ENCODE assay signal across 15 cellular contexts in the genomic region with DNA sequence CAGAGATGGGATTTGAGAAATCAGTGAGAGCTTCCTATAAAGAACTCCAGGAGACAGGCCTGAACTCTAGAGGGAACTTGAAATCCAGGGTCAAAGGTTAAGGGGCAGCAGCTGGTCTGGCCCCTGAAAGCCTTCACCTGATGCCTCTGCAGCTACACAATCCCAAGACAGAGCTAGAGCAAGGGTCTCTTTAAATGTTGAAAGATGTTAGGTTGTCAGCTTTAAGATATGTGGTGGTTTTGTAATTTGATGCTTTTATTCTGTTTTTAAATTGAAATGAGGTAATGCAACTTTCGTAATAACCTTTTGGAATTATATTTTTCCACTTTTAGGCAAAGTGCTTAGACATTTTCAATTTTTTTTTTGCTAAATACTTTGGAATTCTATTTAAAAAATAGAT. TPM values are rescaled to one million over a fixed set of nuclear protein-coding genes. Genes with fewer than 3 reads are reported as not detected.
DNase-seq lines count a peak whose midpoint lies in the region; ATAC-seq, FAIRE-seq and TF ChIP-seq lines count a peak whose summit lies in the region.
"Had no signal": no experiment of that assay in that cellular context is flagged by ENCODE, and none has a peak within 500 bp of the region (broad histone marks: within the 10 kb centered on the region; RNA-seq: fewer than 3 reads in every experiment).

No MANE protein-coding gene starts in this region.

- no peaks in the 10 kb centered on the region for H3K9me2 ChIP-seq in GM23248 (ENCODE audit: insufficient read depth)

- H3K4me1 ChIP-seq in GM23248 (ENCODE audit: insufficient read depth) (peaks cover 8% of the 10 kb centered on the region; the same call in 1 of the 2 replicates), GM12878 (ENCODE audit: control insufficient read depth, insufficient read depth, low read length) (no peaks in the 10 kb centered on the region; the same call in 1 of the 2 replicates)

- CTCF ChIA-PET in GM12878 (lab: Yijun Ruan, JAX): interaction anchor here (0.7 to 7.7 kb wide), 8 partner anchors 13 to 315 kb away, joined by 3 to 136 read pairs (median 4); a partner anchor contains a TSS

- H3K79me2 ChIP-seq in GM23248 (ENCODE audit: insufficient read depth): no peaks in the 10 kb centered on the region
- H3K79me2 ChIP-seq in GM12878 (ENCODE audit: control insufficient read depth, insufficient read depth, low read length): no peaks in the 10 kb centered on the region

- no peak for ATAC-seq in GM12878
- no peak for ATAC-seq in sciatic nerve
- no peak for ATAC-seq in GM18861 (IDR thresholded peaks at IDR 0.05; ENCODE audit: unreplicated experiment)

- 77 to 83% methylated on average over 1 of the region's 1 CpG for WGBS in GM23248 (ENCODE audit: low coverage in 1 of 2, low lambda C conversion rate in 2 of 2, missing lambda C conversion rate in 2 of 2), 2 experiments
- WGBS in GM12878 (ENCODE audit: insufficient coverage, insufficient replicate concordance, low lambda C conversion rate, missing lambda C conversion rate): 100% methylated on average over 1 of the region's 1 CpG

- H3K4me2 ChIP-seq in GM23248 (ENCODE audit: unreplicated experiment): no peak overlapping the region
- no peak overlapping the region for H3K4me2 ChIP-seq in GM12878 (ENCODE audit: control insufficient read depth, insufficient read depth)

- no peaks in the 10 kb centered on the region for H3K36me3 ChIP-seq in GM23248 (ENCODE audit: low read depth)
- H3K36me3 ChIP-seq in GM12878 (ENCODE audit: control insufficient read depth in 2 of 2, insufficient read depth in 2 of 2, low read length in 1 of 2): no peaks in the 10 kb centered on the region
- H3K36me3 ChIP-seq: MG63 had no signal

- DNase-seq in AG10803 (ENCODE audit: low read depth): peak; percentile 29
- DNase-seq in GM23248: peak; percentile 57
- DNase-seq in GM12878 (ENCODE audit: low read depth, low spot score): no peak
- DNase-seq in effector CD4-positive, alpha-beta T cell: no peak
- DNase-seq in sciatic nerve (ENCODE audit: low spot score): no peak
- DNase-seq in activated gamma-delta T cell (lab: John Stamatoyannopoulos, UW): no peak
- DNase-seq: activated CD4-positive, alpha-beta T cell treated with anti-CD3 and anti-CD28 coated beads, Interleukin-2, amount 50 U/mL, for 1 hour; MG63; NCI-H345; OCI-M1; stimulated activated CD4-positive, alpha-beta T cell treated with anti-CD3 and anti-CD28 coated beads, Interleukin-2, amount 100 ng/mL, for 24 hours; SW 1271 had no signal

- H3K9me3 ChIP-seq in GM23248 (ENCODE audit: low read depth) (no peaks in the 10 kb centered on the region), GM12878 (replicated peaks; ENCODE audit: control insufficient read depth, insufficient read depth, low read length) (no peaks in the 10 kb centered on the region; the same call in 2 of the 3 replicates)
- H3K9me3 ChIP-seq: MG63 had no signal

- H3F3A ChIP-seq in GM23248 (ENCODE audit: insufficient read depth): peaks cover 10% of the 10 kb centered on the region

- SMC1A ChIA-PET in GM12878 (lab: Charles Lee; ENCODE audit: uncharacterized antibody, unreplicated experiment): interaction anchor here (0.6 to 1.4 kb wide), 3 partner anchors 30 to 223 kb away, joined by 3 read pairs; no protein-coding TSS in a partner anchor

- H3K27ac ChIP-seq in GM23248: no peak overlapping the region
- no peak overlapping the region for H3K27ac ChIP-seq in GM12878 (ENCODE audit: control insufficient read depth, insufficient read depth)
- H3K27ac ChIP-seq in layer of hippocampus (ENCODE audit: low read depth, low read length): peak overlapping the region; percentile 92

- H2AFZ ChIP-seq in GM23248 (no peak overlapping the region), GM12878 (ENCODE audit: control insufficient read depth, low read depth, low read length) (no peak overlapping the region)

- H3K4me3 ChIP-seq in AG10803 (ENCODE audit: low read length): no peak overlapping the region
- H3K4me3 ChIP-seq in GM23248: no peak overlapping the region
- no peak overlapping the region for H3K4me3 ChIP-seq in GM12878
- H3K4me3 ChIP-seq: MG63 had no signal

- FAIRE-seq in GM12878 (lab: Jason Lieb, UNC): no peak

- RAD21 ChIA-PET in GM12878 (lab: Charles Lee; ENCODE audit: unreplicated experiment): interaction anchor here (0.7 to 7.7 kb wide), 4 partner anchors 7 to 288 kb away, joined by 3 to 106 read pairs (median 4); no protein-coding TSS in a partner anchor

- TF ChIP-seq RAD21 in GM12878 (IDR thresholded peaks at IDR 0.05; ENCODE audit: insufficient read depth, low read depth, low read length): no peak

- peaks cover 23% of the 10 kb centered on the region for H3K27me3 ChIP-seq in GM23248 (replicated peaks; ENCODE audit: insufficient read depth)
- H3K27me3 ChIP-seq in GM12878 (replicated peaks in 1 of 2; ENCODE audit: control insufficient read depth in 2 of 2, insufficient read depth in 2 of 2, low read length in 1 of 2): peaks cover 0 to 11% of the 10 kb centered on the region in 2 experiments; a peak in 2 of 4 replicates
- no peaks in the 10 kb centered on the region for H3K27me3 ChIP-seq in layer of hippocampus (ENCODE audit: control insufficient read depth, insufficient read depth, low read length)

- intact Hi-C loops in GM12878 (cut with micrococcal nuclease; ENCODE audit: unreplicated experiment): no loop called here
- intact Hi-C loops in sciatic nerve (cut with DNase I): no loop called here

- BruUV-seq in GM12878 (replicated peaks; lab: Mats Ljungman, UMichigan): no TSS peak

- TF ChIP-seq CTCF in AG10803 (conservative IDR thresholded peaks at IDR 0.05; ENCODE audit: low read length) (no peak), GM12878 (IDR thresholded peaks at IDR 0.05 in 2 of 3, conservative IDR thresholded peaks at IDR 0.05 in 1 of 3; ENCODE audit: control insufficient read depth in 2 of 3, extremely low read depth in 1 of 3, insufficient read depth in 1 of 3, low read depth in 3 of 3, low read length in 3 of 3) (no peak)

- in situ Hi-C loops in GM23248 (cut with MboI): loop anchor here (25.0 kb wide), 1 partner anchor 428 kb away; no protein-coding TSS in a partner anchor
- in situ Hi-C loops in GM12878 (cut with MboI): loop anchor here (5.0 kb wide), 1 partner anchor 428 kb away; no protein-coding TSS in a partner anchor

- H4K20me1 ChIP-seq in GM23248 (ENCODE audit: insufficient read depth) (no peaks in the 10 kb centered on the region), GM12878 (ENCODE audit: control insufficient read depth, insufficient read depth) (no peaks in the 10 kb centered on the region)

- TF ChIP-seq POLR2A in GM12878 (IDR thresholded peaks at IDR 0.05; ENCODE audit: low read depth, low read length): no peak

- POLR2A ChIA-PET in GM12878 (lab: Charles Lee): interaction anchor here (0.6 kb wide), 1 partner anchor 54 kb away, joined by 3 read pairs; no protein-coding TSS in a partner anchor

- H3K9ac ChIP-seq in GM23248: no peak overlapping the region
- no peak overlapping the region for H3K9ac ChIP-seq in GM12878 (ENCODE audit: control insufficient read depth, insufficient read depth, low read length)

- no peak for TF ChIP-seq EP300 in GM12878 (IDR thresholded peaks at IDR 0.05; ENCODE audit: borderline replicate concordance in 1 of 2, control insufficient read depth in 1 of 2, low read depth in 2 of 2, low read length in 2 of 2)

RNA-seq across cellular contexts. Expression of a gene that starts 2.4 kb away (rescaled TPM):
- total RNA-seq in GM23248 (2014; rRNA removed; shearing (Covaris generic)): not detected in 2 replicates
- not detected in 2 replicates for polyA plus RNA-seq in GM23248 (2016; fragmentation: Nextera tagmentation; extraction: Ambion mirVana)
- 0.22 and 0.35 TPM in 2 replicates for total RNA-seq in GM12878 (2013; cell fraction: nucleolus; rRNA removed)
- total RNA-seq in GM12878 (2014; rRNA removed): 0.05 TPM in 1 of 2 replicates, not detected in the other
- 0.04 TPM in 1 of 2 replicates, not detected in the other for total RNA-seq in GM12878 (2014; rRNA removed; fragmentation: Illumina TruSeq; extraction: Trizol)
- 0.10 TPM in 1 of 2 replicates, not detected in the other for total RNA-seq in GM12878 (2021)
- polyA plus RNA-seq in GM12878 (2011; ENCODE audit: low read depth): not detected
- polyA plus RNA-seq in GM12878 (2011; rRNA removed): 0.37 TPM in 2 replicates
- polyA plus RNA-seq in GM12878 (2011; cell fraction: cytosol; rRNA removed): 0.33 and 0.48 TPM in 2 replicates
- 0.34 and 0.63 TPM in 2 replicates for polyA plus RNA-seq in GM12878 (2011; cell fraction: nucleus; rRNA removed)
- 0.04 and 0.13 TPM in 2 replicates for polyA plus RNA-seq in GM12878 (2012)
- polyA plus RNA-seq in GM12878 (2014; fragmentation: Illumina TruSeq; extraction: Trizol): 0.04 and 0.10 TPM in 2 replicates
- under 1 TPM in 1 of 2 experiments, not detected in 1; 0.02 TPM for polyA plus RNA-seq in GM12878 (2014; fragmentation: Nextera tagmentation; extraction: Ambion mirVana)
- 0.05 TPM in 1 of 2 replicates, not detected in the other for polyA plus RNA-seq in GM12878 (2014; rRNA removed)
- not detected for polyA plus RNA-seq in GM12878 (2016; fragmentation: Nextera tagmentation; extraction: Ambion mirVana)
- polyA minus RNA-seq in GM12878 (2011; rRNA and poly(A)+ RNA removed): 0.07 and 0.21 TPM in 2 replicates
- polyA minus RNA-seq in GM12878 (2011; cell fraction: cytosol; rRNA and poly(A)+ RNA removed): not detected in 2 replicates
- 0.19 and 0.36 TPM in 2 replicates for polyA minus RNA-seq in GM12878 (2011; cell fraction: nucleus; rRNA and poly(A)+ RNA removed)
- total RNA-seq in sciatic nerve: 2.5 TPM
- total RNA-seq: pulmonary artery endothelial cell had no signal

RNA-seq across cellular contexts. Expression of a gene that starts 15.0 kb away (rescaled TPM):
- total RNA-seq in GM23248 (2014; rRNA removed; shearing (Covaris generic)): 9.9 and 13.2 TPM in 2 replicates
- 3.8 and 3.9 TPM in 2 replicates for polyA plus RNA-seq in GM23248 (2016; fragmentation: Nextera tagmentation; extraction: Ambion mirVana)
- 6.1 and 11.9 TPM in 2 replicates for total RNA-seq in GM12878 (2013; cell fraction: nucleolus; rRNA removed)
- 2.2 and 3.2 TPM in 2 replicates for total RNA-seq in GM12878 (2014; rRNA removed)
- total RNA-seq in GM12878 (2014; rRNA removed; fragmentation: Illumina TruSeq; extraction: Trizol): 0.94 and 1.3 TPM in 2 replicates
- 3.2 TPM in 2 replicates for total RNA-seq in GM12878 (2021)
- polyA plus RNA-seq in GM12878 (2011; ENCODE audit: low read depth): 0.83 TPM
- polyA plus RNA-seq in GM12878 (2011; rRNA removed): 3.2 and 3.5 TPM in 2 replicates
- polyA plus RNA-seq in GM12878 (2011; cell fraction: cytosol; rRNA removed): 2.5 and 3.9 TPM in 2 replicates
- polyA plus RNA-seq in GM12878 (2011; cell fraction: nucleus; rRNA removed): 12.5 and 15.7 TPM in 2 replicates
- polyA plus RNA-seq in GM12878 (2012): 3.0 and 3.9 TPM in 2 replicates
- polyA plus RNA-seq in GM12878 (2014; fragmentation: Illumina TruSeq; extraction: Trizol): 0.52 and 1.7 TPM in 2 replicates
- polyA plus RNA-seq in GM12878 (2014; fragmentation: Nextera tagmentation; extraction: Ambion mirVana): under 1 TPM; 0.05 to 0.31 TPM
- polyA plus RNA-seq in GM12878 (2014; rRNA removed): 2.8 and 3.9 TPM in 2 replicates
- under 1 TPM; 0.82 to 0.83 TPM for polyA plus RNA-seq in GM12878 (2016; fragmentation: Nextera tagmentation; extraction: Ambion mirVana)
- 2.8 and 7.9 TPM in 2 replicates for polyA minus RNA-seq in GM12878 (2011; rRNA and poly(A)+ RNA removed)
- 0.80 and 2.1 TPM in 2 replicates for polyA minus RNA-seq in GM12878 (2011; cell fraction: cytosol; rRNA and poly(A)+ RNA removed)
- 4.2 and 5.3 TPM in 2 replicates for polyA minus RNA-seq in GM12878 (2011; cell fraction: nucleus; rRNA and poly(A)+ RNA removed)
- 33.3 TPM for total RNA-seq in sciatic nerve

RNA-seq across cellular contexts. Expression of a gene that starts 38.4 kb away (rescaled TPM):
- 36.5 and 41.9 TPM in 2 replicates for total RNA-seq in GM23248 (2014; rRNA removed; shearing (Covaris generic))
- polyA plus RNA-seq in GM23248 (2016; fragmentation: Nextera tagmentation; extraction: Ambion mirVana): 26.9 and 28.8 TPM in 2 replicates
- total RNA-seq in GM12878 (2013; cell fraction: nucleolus; rRNA removed): 67.8 and 78.8 TPM in 2 replicates
- total RNA-seq in GM12878 (2014; rRNA removed): 31.0 and 35.7 TPM in 2 replicates
- total RNA-seq in GM12878 (2014; rRNA removed; fragmentation: Illumina TruSeq; extraction: Trizol): 26.5 and 27.8 TPM in 2 replicates
- total RNA-seq in GM12878 (2021): 39.0 and 42.0 TPM in 2 replicates
- 15.1 TPM for polyA plus RNA-seq in GM12878 (2011; ENCODE audit: low read depth)
- polyA plus RNA-seq in GM12878 (2011; rRNA removed): 82.7 and 96.1 TPM in 2 replicates
- 74.2 and 76.3 TPM in 2 replicates for polyA plus RNA-seq in GM12878 (2011; cell fraction: cytosol; rRNA removed)
- polyA plus RNA-seq in GM12878 (2011; cell fraction: nucleus; rRNA removed): 197 and 245 TPM in 2 replicates
- 21.8 and 26.7 TPM in 2 replicates for polyA plus RNA-seq in GM12878 (2012)
- 40.2 and 40.7 TPM in 2 replicates for polyA plus RNA-seq in GM12878 (2014; fragmentation: Illumina TruSeq; extraction: Trizol)
- polyA plus RNA-seq in GM12878 (2014; fragmentation: Nextera tagmentation; extraction: Ambion mirVana): 1 to 10 TPM; 6.1 to 7.6 TPM
- 33.2 and 34.7 TPM in 2 replicates for polyA plus RNA-seq in GM12878 (2014; rRNA removed)
- 10 to 100 TPM; 21.8 to 21.9 TPM for polyA plus RNA-seq in GM12878 (2016; fragmentation: Nextera tagmentation; extraction: Ambion mirVana)
- 59.2 and 75.0 TPM in 2 replicates for polyA minus RNA-seq in GM12878 (2011; rRNA and poly(A)+ RNA removed)
- polyA minus RNA-seq in GM12878 (2011; cell fraction: cytosol; rRNA and poly(A)+ RNA removed): 23.0 and 24.1 TPM in 2 replicates
- 45.3 and 49.8 TPM in 2 replicates for polyA minus RNA-seq in GM12878 (2011; cell fraction: nucleus; rRNA and poly(A)+ RNA removed)
- 59.3 TPM for total RNA-seq in sciatic nerve

RNA-seq across cellular contexts. Expression of a gene that starts 50.8 kb away (rescaled TPM):
- total RNA-seq in GM23248 (2014; rRNA removed; shearing (Covaris generic)): 0.32 TPM in 1 of 2 replicates, not detected in the other
- polyA plus RNA-seq in GM23248 (2016; fragmentation: Nextera tagmentation; extraction: Ambion mirVana): not detected in 2 replicates
- 0.90 and 0.91 TPM in 2 replicates for total RNA-seq in GM12878 (2013; cell fraction: nucleolus; rRNA removed)
- 0.16 and 0.28 TPM in 2 replicates for total RNA-seq in GM12878 (2014; rRNA removed)
- total RNA-seq in GM12878 (2014; rRNA removed; fragmentation: Illumina TruSeq; extraction: Trizol): 0.23 and 0.54 TPM in 2 replicates
- 0.28 and 0.85 TPM in 2 replicates for total RNA-seq in GM12878 (2021)
- polyA plus RNA-seq in GM12878 (2011; ENCODE audit: low read depth): 0.72 TPM
- polyA plus RNA-seq in GM12878 (2011; rRNA removed): 1.5 and 1.8 TPM in 2 replicates
- 0.67 and 1.0 TPM in 2 replicates for polyA plus RNA-seq in GM12878 (2011; cell fraction: cytosol; rRNA removed)
- 1.5 and 2.7 TPM in 2 replicates for polyA plus RNA-seq in GM12878 (2011; cell fraction: nucleus; rRNA removed)
- polyA plus RNA-seq in GM12878 (2012): 0.19 and 0.46 TPM in 2 replicates
- polyA plus RNA-seq in GM12878 (2014; fragmentation: Illumina TruSeq; extraction: Trizol): 0.53 and 1.1 TPM in 2 replicates
- under 1 TPM; 0.11 to 0.24 TPM for polyA plus RNA-seq in GM12878 (2014; fragmentation: Nextera tagmentation; extraction: Ambion mirVana)
- 0.24 and 0.59 TPM in 2 replicates for polyA plus RNA-seq in GM12878 (2014; rRNA removed)
- polyA plus RNA-seq in GM12878 (2016; fragmentation: Nextera tagmentation; extraction: Ambion mirVana): under 1 TPM; 0.28 to 0.39 TPM
- 0.37 and 0.46 TPM in 2 replicates for polyA minus RNA-seq in GM12878 (2011; rRNA and poly(A)+ RNA removed)
- not detected in 2 replicates for polyA minus RNA-seq in GM12878 (2011; cell fraction: cytosol; rRNA and poly(A)+ RNA removed)
- 0.57 and 0.73 TPM in 2 replicates for polyA minus RNA-seq in GM12878 (2011; cell fraction: nucleus; rRNA and poly(A)+ RNA removed)
- 0.40 TPM for total RNA-seq in sciatic nerve

RNA-seq across cellular contexts. Expression of a gene that starts 51.0 kb away (rescaled TPM):
- total RNA-seq in GM23248 (2014; rRNA removed; shearing (Covaris generic)): 77.9 and 138 TPM in 2 replicates
- 1,006 and 1,056 TPM in 2 replicates for polyA plus RNA-seq in GM23248 (2016; fragmentation: Nextera tagmentation; extraction: Ambion mirVana)
- 67.8 and 97.5 TPM in 2 replicates for total RNA-seq in GM12878 (2013; cell fraction: nucleolus; rRNA removed)
- total RNA-seq in GM12878 (2014; rRNA removed): 184 and 208 TPM in 2 replicates
- total RNA-seq in GM12878 (2014; rRNA removed; fragmentation: Illumina TruSeq; extraction: Trizol): 191 and 195 TPM in 2 replicates
- total RNA-seq in GM12878 (2021): 443 and 445 TPM in 2 replicates
- polyA plus RNA-seq in GM12878 (2011; ENCODE audit: low read depth): 140 TPM
- 280 and 326 TPM in 2 replicates for polyA plus RNA-seq in GM12878 (2011; rRNA removed)
- polyA plus RNA-seq in GM12878 (2011; cell fraction: cytosol; rRNA removed): 224 and 316 TPM in 2 replicates
- 134 and 141 TPM in 2 replicates for polyA plus RNA-seq in GM12878 (2011; cell fraction: nucleus; rRNA removed)
- polyA plus RNA-seq in GM12878 (2012): 262 and 293 TPM in 2 replicates
- polyA plus RNA-seq in GM12878 (2014; fragmentation: Illumina TruSeq; extraction: Trizol): 67.9 and 121 TPM in 2 replicates
- polyA plus RNA-seq in GM12878 (2014; fragmentation: Nextera tagmentation; extraction: Ambion mirVana): 1,000 to 10,000 TPM; 1,403 to 1,579 TPM
- 289 and 374 TPM in 2 replicates for polyA plus RNA-seq in GM12878 (2014; rRNA removed)
- polyA plus RNA-seq in GM12878 (2016; fragmentation: Nextera tagmentation; extraction: Ambion mirVana): 1,000 to 10,000 TPM; 1,478 to 1,559 TPM
- polyA minus RNA-seq in GM12878 (2011; rRNA and poly(A)+ RNA removed): 32.3 and 39.3 TPM in 2 replicates
- polyA minus RNA-seq in GM12878 (2011; cell fraction: cytosol; rRNA and poly(A)+ RNA removed): 24.4 and 32.2 TPM in 2 replicates
- 34.0 and 45.0 TPM in 2 replicates for polyA minus RNA-seq in GM12878 (2011; cell fraction: nucleus; rRNA and poly(A)+ RNA removed)
- 187 TPM for total RNA-seq in sciatic nerve

Comparison
In these comparisons a context has a peak if more than half of its experiments do, and no peak if none do; other contexts are left out.
1. DNase-seq: peak in AG10803 (single experiment) and GM23248 (single experiment); none in GM12878 (single experiment), effector CD4-positive, alpha-beta T cell (single experiment), sciatic nerve (single experiment) and activated gamma-delta T cell (single experiment).